1 cellular context compared by ENCODE assay signal in genomic region chr15:66623801-66624453, GRCh38.
TF ChIP-seq lines count a peak whose summit lies in the region.

No MANE protein-coding gene starts in this region.

TF ChIP-seq in K562, 482 proteins besides CTCF, POLR2A, EP300 and RAD21 (continued from another document and continues in another):
- TF ChIP-seq ZBTB2 (IDR thresholded peaks at IDR 0.05) (peak; percentile 87), RFX1 (IDR thresholded peaks at IDR 0.05) (peak; percentile 93), HEY1 (CRISPR knock-in tag; IDR thresholded peaks at IDR 0.05; ENCODE audit: borderline replicate concordance) (peak; percentile 95), FOXK2 (conservative IDR thresholded peaks at IDR 0.05 in 1 of 2, IDR thresholded peaks at IDR 0.05 in 1 of 2; ENCODE audit: low read depth in 2 of 2) (peak; percentile 81 to 84), HMBOX1 (IDR thresholded peaks at IDR 0.05) (no peak), BCL6 (CRISPR knock-in tag; IDR thresholded peaks at IDR 0.05) (peak; percentile 97), ZNF717 (CRISPR knock-in tag; IDR thresholded peaks at IDR 0.05) (peak; percentile 98), SRSF9 (IDR thresholded peaks at IDR 0.05; ENCODE audit: borderline replicate concordance, low read depth, low read length) (no peak), IRF1 (CRISPR knock-in tag; IDR thresholded peaks at IDR 0.05; ENCODE audit: borderline replicate concordance) (no peak), XRCC5 (IDR thresholded peaks at IDR 0.05; ENCODE audit: low read depth, low read length) (no peak), TEAD2 (tag; IDR thresholded peaks at IDR 0.05) (peak; percentile 99), ARID3B (CRISPR knock-in tag; IDR thresholded peaks at IDR 0.05; ENCODE audit: borderline replicate concordance) (peak; percentile 97; the same call in 1 of the 2 replicates), PHB2 (IDR thresholded peaks at IDR 0.05; ENCODE audit: low read depth) (no peak), KLF13 (tag; IDR thresholded peaks at IDR 0.05; ENCODE audit: borderline replicate concordance, low read depth) (peak; percentile 99), ZNF830 (CRISPR knock-in tag; IDR thresholded peaks at IDR 0.05) (peak; percentile 98), MNT (conservative IDR thresholded peaks at IDR 0.05) (peak; percentile 33 to 50; a peak in 2 of 4 replicates), ATF3 (IDR thresholded peaks at IDR 0.05) (peak; percentile 90), ATF3 (CRISPR knock-in tag; conservative IDR thresholded peaks at IDR 0.05) (no peak), SMARCB1 (IDR thresholded peaks at IDR 0.05; ENCODE audit: insufficient read length, low read depth) (no peak), ZNF75A (CRISPR knock-in tag; IDR thresholded peaks at IDR 0.05) (peak; percentile 93), CLOCK (CRISPR knock-in tag; IDR thresholded peaks at IDR 0.05; ENCODE audit: borderline replicate concordance) (peak; percentile 86; the same call in 1 of the 2 replicates), JUN (IDR thresholded peaks at IDR 0.05; ENCODE audit: borderline replicate concordance, low read depth, low read length) (no peak), JUN (CRISPR knock-in tag; IDR thresholded peaks at IDR 0.05; ENCODE audit: borderline replicate concordance) (no peak), ZNF589 (CRISPR knock-in tag; IDR thresholded peaks at IDR 0.05; ENCODE audit: low read depth) (peak; percentile 100), SFPQ (IDR thresholded peaks at IDR 0.05; ENCODE audit: low read depth, low read length) (no peak), SRF (CRISPR knock-in tag; IDR thresholded peaks at IDR 0.05) (peak; percentile 49 to 94; a peak in 3 of 4 replicates), GATA2 (CRISPR knock-in tag; IDR thresholded peaks at IDR 0.05) (no peak), RBFOX2 (IDR thresholded peaks at IDR 0.05; ENCODE audit: low read depth, low read length) (no peak), GTF2E2 (tag; IDR thresholded peaks at IDR 0.05) (peak; percentile 96), SMAD2 (IDR thresholded peaks at IDR 0.05; ENCODE audit: low read depth, low read length) (no peak), SAP30 (IDR thresholded peaks at IDR 0.05; ENCODE audit: borderline replicate concordance, insufficient read depth, low read depth, low read length, poor library complexity, severe bottlenecking) (no peak), NEUROD1 (IDR thresholded peaks at IDR 0.05; ENCODE audit: borderline replicate concordance, low read depth, low read length, partially characterized antibody) (no peak), CTCFL (IDR thresholded peaks at IDR 0.05; ENCODE audit: borderline replicate concordance, insufficient read depth, low read depth, low read length, poor library complexity, severe bottlenecking) (no peak), ZBTB8A (IDR thresholded peaks at IDR 0.05; ENCODE audit: partially characterized antibody) (no peak), MYC (IDR thresholded peaks at IDR 0.05; ENCODE audit: low read depth, low read length) (no peak), MYC (CRISPR knock-in tag; IDR thresholded peaks at IDR 0.05; ENCODE audit: borderline replicate concordance, low read depth) (peak; percentile 99), DLX4 (CRISPR knock-in tag; IDR thresholded peaks at IDR 0.05) (peak; percentile 86)
